ENCODE assay signal across 11 cellular contexts in genomic region chr4:15753786-15754185, GRCh38. TPM values are rescaled to one million over a fixed set of nuclear protein-coding genes. Genes with fewer than 3 reads are reported as not detected.
DNase-seq lines count a peak whose midpoint lies in the region; TF ChIP-seq lines count a peak whose summit lies in the region.
"Had no signal": no experiment of that assay in that cellular context is flagged by ENCODE, and none has a peak within 500 bp of the region (broad histone marks: within the 10 kb centered on the region; RNA-seq: fewer than 3 reads in every experiment).

No MANE protein-coding gene starts in this region.

- peak overlapping the region; percentile 33; the same call in 1 of the 2 replicates for H3K4me2 ChIP-seq in MM.1S (ENCODE audit: low read depth, low read length)

- no peaks in the 10 kb centered on the region for H3K27me3 ChIP-seq in MM.1S (replicated peaks; ENCODE audit: insufficient read depth, low read length)

- H3K79me2 ChIP-seq in MM.1S (ENCODE audit: low read length) = no peaks in the 10 kb centered on the region

- H4K20me1 ChIP-seq in MM.1S (ENCODE audit: insufficient read depth, low read length) = no peaks in the 10 kb centered on the region

- H3K9me2 ChIP-seq in MM.1S (replicated peaks; ENCODE audit: insufficient read depth, low read length) = no peaks in the 10 kb centered on the region

- H3K27ac ChIP-seq in MM.1S (ENCODE audit: low read length) = peak overlapping the region; percentile 35; the same call in 1 of the 2 replicates

- DNase-seq in EH (ENCODE audit: low read depth) (peak; percentile 52), MM.1S (no peak), fibroblast of pulmonary artery (ENCODE audit: low read depth) (peak; percentile 37), posterior vena cava (ENCODE audit: low spot score) (peak; percentile 81), GOT3 (lab: John Stamatoyannopoulos, UW) (no peak)
- no peak for DNase-seq in stimulated activated CD4-positive, alpha-beta T cell treated with anti-CD3 and anti-CD28 coated beads, Interleukin-4, amount 100 ng/mL, for 4 hours
- DNase-seq in NK-92 treated with Interleukin-12 subunit alpha and Interleukin-12 subunit beta, amount 100 ng/mL, for 24 hours (lab: John Stamatoyannopoulos, UW) = no peak
- DNase-seq: activated CD4-positive, CD25-positive, alpha-beta regulatory T cell treated with anti-CD3 and anti-CD28 coated beads, Interleukin-2, amount 50 U/mL, for 72 hours; amniotic stem cell; NCI-H526 treated with DMSO at 0.1 percent for 48 hours had no signal

- H3K36me3 ChIP-seq in MM.1S (replicated peaks; ENCODE audit: insufficient read depth, low read length) = no peaks in the 10 kb centered on the region

- H2AFZ ChIP-seq in MM.1S (ENCODE audit: low read length) = no peak overlapping the region

- TF ChIP-seq CTCF in MM.1S (IDR thresholded peaks at IDR 0.05; ENCODE audit: low read length) (no peak), fibroblast of pulmonary artery (IDR thresholded peaks at IDR 0.05; ENCODE audit: low read length, missing control alignments) (no peak)

- intact Hi-C loops in posterior vena cava (cut with DNase I) = no loop called here

- H3K9me3 ChIP-seq in MM.1S (replicated peaks; ENCODE audit: insufficient read depth, low read length) = no peaks in the 10 kb centered on the region

- peaks cover 33% of the 10 kb centered on the region for H3K4me1 ChIP-seq in MM.1S (ENCODE audit: low read length)

- H3K9ac ChIP-seq in MM.1S (ENCODE audit: low read length) = no peak overlapping the region

- peaks cover 27% of the 10 kb centered on the region for H3F3A ChIP-seq in MM.1S (ENCODE audit: insufficient read depth, low read length)

- H3K4me3 ChIP-seq in MM.1S (ENCODE audit: low read length) (no peak overlapping the region), fibroblast of pulmonary artery (replicated peaks; ENCODE audit: low read depth, low read length) (no peak overlapping the region)

RNA-seq across cellular contexts. Expression of gene CD38, which starts 24.3 kb away (rescaled TPM):
- total RNA-seq in posterior vena cava = 10 to 100 TPM; 12.1 to 16.1 TPM

RNA-seq across cellular contexts. Expression of gene BST1, which starts 50.9 kb away (rescaled TPM):
- 10 to 100 TPM; 19.3 to 26.2 TPM for total RNA-seq in posterior vena cava
- total RNA-seq: SK-MEL-5 had no signal

Comparison
In these comparisons a context has a peak if more than half of its experiments do, and no peak if none do; other contexts are left out.
1. DNase-seq: peak in EH (single experiment), fibroblast of pulmonary artery (single experiment) and posterior vena cava (single experiment); none in MM.1S (single experiment), stimulated activated CD4-positive, alpha-beta T cell treated with anti-CD3 and anti-CD28 coated beads, Interleukin-4, amount 100 ng/mL, for 4 hours (0 of 2), GOT3 (single experiment) and NK-92 treated with Interleukin-12 subunit alpha and Interleukin-12 subunit beta, amount 100 ng/mL, for 24 hours (single experiment).